ENCODE assay signal across 9 cellular contexts in the genomic region with DNA sequence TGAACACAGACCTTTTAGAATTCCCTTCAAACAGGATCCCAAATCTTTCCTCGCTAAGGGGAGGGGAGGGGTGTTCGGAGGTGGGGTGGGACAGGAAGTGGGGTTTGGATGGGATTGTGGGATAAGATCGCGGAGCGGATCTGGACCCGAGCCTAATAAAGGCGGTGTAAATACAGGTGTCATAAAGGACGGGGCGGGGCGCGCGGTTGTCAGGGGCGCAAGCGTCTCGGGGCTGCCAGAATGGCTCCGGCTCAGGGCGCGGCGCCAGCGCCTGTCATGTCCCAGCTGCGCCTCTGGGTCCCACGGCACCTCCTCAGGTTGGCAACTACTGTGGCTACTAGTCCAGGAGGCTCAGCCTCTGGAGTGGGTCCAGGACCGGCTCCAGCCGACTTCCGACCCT. TPM values are rescaled to one million over a fixed set of nuclear protein-coding genes. Genes with fewer than 3 reads are reported as not detected.
DNase-seq lines count a peak whose midpoint lies in the region; ATAC-seq and TF ChIP-seq lines count a peak whose summit lies in the region.
"Had no signal": no experiment of that assay in that cellular context is flagged by ENCODE, and none has a peak within 500 bp of the region (broad histone marks: within the 10 kb centered on the region; RNA-seq: fewer than 3 reads in every experiment).

No MANE protein-coding gene starts in this region.

- peak in 1 of 6 experiments; percentile 16 for TF ChIP-seq CTCF in upper lobe of left lung (IDR thresholded peaks at IDR 0.05)

- CTCF ChIA-PET in activated CD4-positive, alpha-beta T cell treated with anti-CD3 and anti-CD28 coated beads for 36 hours (lab: Charles Lee) = interaction anchor here (0.9 kb wide), 1 partner anchor 43 kb away, joined by 3 read pairs; no protein-coding TSS in a partner anchor

- peak overlapping the region in 1 of 4 donors; percentile 10 for H3K27ac ChIP-seq in upper lobe of left lung

- H3K27ac Mint-ChIP-seq in activated CD4-positive, alpha-beta T cell treated with anti-CD3 and anti-CD28 coated beads for 36 hours = no peak overlapping the region
- no peak overlapping the region for H3K27ac Mint-ChIP-seq in effector memory CD8-positive, alpha-beta T cell
- H3K27ac Mint-ChIP-seq: T-helper 1 cell treated with Interleukin-12 subunit alpha and Interleukin-12 subunit beta and Interleukin-4 antibody, amounts not matched to agents 30 μg/mL and 1 μg/mL, for 36 hours had no signal

- H3K36me3 ChIP-seq in NT2/D1 (ENCODE audit: insufficient read depth, insufficient read length, low read length) (no peaks in the 10 kb centered on the region), upper lobe of left lung (no peaks in the 10 kb centered on the region)

- peak; percentile 68 for ATAC-seq in activated CD4-positive, alpha-beta T cell treated with anti-CD3 and anti-CD28 coated beads for 36 hours
- ATAC-seq in effector memory CD8-positive, alpha-beta T cell (replicated peaks) = peak; percentile 58
- peak in 1 of 2 donors; percentile 76 for ATAC-seq in upper lobe of left lung (ENCODE audit: low FRiP score in 2 of 2)
- no peak for ATAC-seq in HG03442 (IDR thresholded peaks at IDR 0.05; ENCODE audit: unreplicated experiment)
- no peak for ATAC-seq in GM18517 (IDR thresholded peaks at IDR 0.05; ENCODE audit: unreplicated experiment)

- no peak for TF ChIP-seq POLR2A in upper lobe of left lung (IDR thresholded peaks at IDR 0.05)

- peaks cover 3% of the 10 kb centered on the region for H3K4me1 Mint-ChIP-seq in activated CD4-positive, alpha-beta T cell treated with anti-CD3 and anti-CD28 coated beads for 36 hours
- peaks cover 0 to 3% of the 10 kb centered on the region in 2 donors for H3K4me1 Mint-ChIP-seq in effector memory CD8-positive, alpha-beta T cell (ENCODE audit: low read depth in 2 of 2)

- no peaks in the 10 kb centered on the region for H3K9me3 Mint-ChIP-seq in activated CD4-positive, alpha-beta T cell treated with anti-CD3 and anti-CD28 coated beads for 36 hours (ENCODE audit: low read depth)
- H3K9me3 Mint-ChIP-seq in effector memory CD8-positive, alpha-beta T cell = no peaks in the 10 kb centered on the region
- H3K9me3 Mint-ChIP-seq: T-helper 1 cell treated with Interleukin-12 subunit alpha and Interleukin-12 subunit beta and Interleukin-4 antibody, amounts not matched to agents 30 μg/mL and 1 μg/mL, for 36 hours had no signal

- TF ChIP-seq EP300 in upper lobe of left lung (IDR thresholded peaks at IDR 0.05) = no peak

- 2 to 5% methylated on average over 22 to 23 of the region's 25 CpGs for WGBS in upper lobe of left lung, 2 donors

- peaks cover 9% of the 10 kb centered on the region for H3K27me3 Mint-ChIP-seq in activated CD4-positive, alpha-beta T cell treated with anti-CD3 and anti-CD28 coated beads for 36 hours
- H3K27me3 Mint-ChIP-seq in effector memory CD8-positive, alpha-beta T cell = peaks cover 6 to 41% of the 10 kb centered on the region in 2 donors

- H3K9me3 ChIP-seq in NT2/D1 (ENCODE audit: insufficient read depth, low read length) (peaks cover 9% of the 10 kb centered on the region; the same call in 1 of the 2 replicates), upper lobe of left lung (no peaks in the 10 kb centered on the region)

- H3K36me3 Mint-ChIP-seq in activated CD4-positive, alpha-beta T cell treated with anti-CD3 and anti-CD28 coated beads for 36 hours (ENCODE audit: low read depth) = no peaks in the 10 kb centered on the region
- H3K36me3 Mint-ChIP-seq in effector memory CD8-positive, alpha-beta T cell (ENCODE audit: insufficient read depth) = no peaks in the 10 kb centered on the region

- intact Hi-C loops in activated CD4-positive, alpha-beta T cell treated with anti-CD3 and anti-CD28 coated beads for 36 hours (cut with DNase I, micrococcal nuclease) = no loop called here

- H3K9ac ChIP-seq in NT2/D1 (ENCODE audit: insufficient read length, low read depth) = peak overlapping the region; percentile 63

- H3K4me3 ChIP-seq in NT2/D1 (ENCODE audit: insufficient read length, low read depth) = peak overlapping the region; percentile 39
- peak overlapping the region; percentile 5 to 51 (median 35) for H3K4me3 ChIP-seq in upper lobe of left lung

- H3K27me3 ChIP-seq in NT2/D1 (ENCODE audit: insufficient read depth, insufficient read length) = peaks cover 39% of the 10 kb centered on the region
- H3K27me3 ChIP-seq in upper lobe of left lung = no peaks in the 10 kb centered on the region

- H3K4me1 ChIP-seq in NT2/D1 (ENCODE audit: insufficient read depth, insufficient read length) (peaks cover 4% of the 10 kb centered on the region), upper lobe of left lung (peaks cover 4 to 13% (median 7%) of the 10 kb centered on the region in 4 donors)

- H3K4me3 Mint-ChIP-seq in activated CD4-positive, alpha-beta T cell treated with anti-CD3 and anti-CD28 coated beads for 36 hours = peak overlapping the region; percentile 39
- H3K4me3 Mint-ChIP-seq in effector memory CD8-positive, alpha-beta T cell = peak overlapping the region; percentile 31 to 50
- H3K4me3 Mint-ChIP-seq: T-helper 1 cell treated with Interleukin-12 subunit alpha and Interleukin-12 subunit beta and Interleukin-4 antibody, amounts not matched to agents 30 μg/mL and 1 μg/mL, for 36 hours had no signal

- peak; percentile 61 for DNase-seq in activated CD4-positive, alpha-beta T cell treated with anti-CD3 and anti-CD28 coated beads for 36 hours
- DNase-seq in activated CD4-positive, alpha-beta T cell treated with anti-CD3 and anti-CD28 coated beads, Interleukin-2, amount 50 U/mL, for 4 hours = no peak
- DNase-seq in NT2/D1 (ENCODE audit: low read depth, low spot score) = no peak
- DNase-seq in effector memory CD8-positive, alpha-beta T cell = peak in 2 of 3 experiments; percentile 5 to 14
- DNase-seq in mucosa of gallbladder (ENCODE audit: low spot score) = peak; percentile 45
- peak; percentile 70 to 94 for DNase-seq in upper lobe of left lung

- POLR2A ChIA-PET in activated CD4-positive, alpha-beta T cell treated with anti-CD3 and anti-CD28 coated beads for 36 hours (lab: Charles Lee) = no interaction called here

RNA-seq across cellular contexts. Expression of a gene that starts 59.8 kb away (rescaled TPM):
- under 1 TPM; 0.11 to 0.16 TPM for total RNA-seq in activated CD4-positive, alpha-beta T cell treated with anti-CD3 and anti-CD28 coated beads for 36 hours
- total RNA-seq in mucosa of gallbladder = not detected
- not detected for total RNA-seq in upper lobe of left lung

Comparison
In these comparisons a context has a peak if more than half of its experiments do, and no peak if none do; other contexts are left out.
1. DNase-seq: peak in activated CD4-positive, alpha-beta T cell treated with anti-CD3 and anti-CD28 coated beads for 36 hours (single experiment), effector memory CD8-positive, alpha-beta T cell (2 of 3), mucosa of gallbladder (single experiment) and upper lobe of left lung (2 of 2); none in activated CD4-positive, alpha-beta T cell treated with anti-CD3 and anti-CD28 coated beads, Interleukin-2, amount 50 U/mL, for 4 hours (0 of 2) and NT2/D1 (single experiment).
2. ATAC-seq: peak in activated CD4-positive, alpha-beta T cell treated with anti-CD3 and anti-CD28 coated beads for 36 hours (single experiment) and effector memory CD8-positive, alpha-beta T cell (single experiment); none in HG03442 (single experiment) and GM18517 (single experiment).